ENCODE assay signal across 1 cellular context in genomic region chr19:43651758-43652545, GRCh38.
TF ChIP-seq lines count a peak whose summit lies in the region.

No MANE protein-coding gene starts in this region.

TF ChIP-seq in HepG2, 621 proteins besides CTCF, POLR2A, EP300 and RAD21 (continued from another document and continues in another):
- TF ChIP-seq ISX (CRISPR knock-in tag; conservative IDR thresholded peaks at IDR 0.05): no peak
- TF ChIP-seq ZNF292 (CRISPR knock-in tag; IDR thresholded peaks at IDR 0.05; ENCODE audit: borderline replicate concordance, low read depth): no peak
- TF ChIP-seq TBP (CRISPR knock-in tag; IDR thresholded peaks at IDR 0.05): no peak
- TF ChIP-seq ZFP91 (CRISPR knock-in tag; IDR thresholded peaks at IDR 0.05; ENCODE audit: borderline replicate concordance): peak; percentile 38; the same call in 1 of the 2 replicates
- TF ChIP-seq ZNF773 (CRISPR knock-in tag; IDR thresholded peaks at IDR 0.05; ENCODE audit: borderline replicate concordance): no peak
- no peak for TF ChIP-seq MIXL1 (CRISPR knock-in tag; IDR thresholded peaks at IDR 0.05)
- no peak for TF ChIP-seq AKAP8 (CRISPR knock-in tag; IDR thresholded peaks at IDR 0.05)
- no peak for TF ChIP-seq SRF (IDR thresholded peaks at IDR 0.05; ENCODE audit: low read depth, low read length)
- no peak for TF ChIP-seq KDM4B (CRISPR knock-in tag; IDR thresholded peaks at IDR 0.05)
- TF ChIP-seq HNF1B (CRISPR knock-in tag; IDR thresholded peaks at IDR 0.05): peak; percentile 74; the same call in 1 of the 2 replicates
- TF ChIP-seq POLR2G (IDR thresholded peaks at IDR 0.05; ENCODE audit: low read depth, low read length): peak; percentile 57
- TF ChIP-seq MEF2D (CRISPR knock-in tag; IDR thresholded peaks at IDR 0.05): no peak
- no peak for TF ChIP-seq CHCHD3 (CRISPR knock-in tag; IDR thresholded peaks at IDR 0.05)
- no peak for TF ChIP-seq GABPA (IDR thresholded peaks at IDR 0.05; ENCODE audit: low read depth, low read length)
- TF ChIP-seq GABPA (CRISPR knock-in tag; IDR thresholded peaks at IDR 0.05; ENCODE audit: low read depth): peak; percentile 43; the same call in 1 of the 2 replicates
- TF ChIP-seq PREB (CRISPR knock-in tag; IDR thresholded peaks at IDR 0.05): no peak
- peak; percentile 97 for TF ChIP-seq ZNF335 (CRISPR knock-in tag; IDR thresholded peaks at IDR 0.05)
- no peak for TF ChIP-seq SMAD9 (CRISPR knock-in tag; IDR thresholded peaks at IDR 0.05)
- TF ChIP-seq CHD4 (IDR thresholded peaks at IDR 0.05; ENCODE audit: borderline replicate concordance, low read length): no peak
- no peak for TF ChIP-seq PHB2 (IDR thresholded peaks at IDR 0.05; ENCODE audit: partially characterized antibody)
- TF ChIP-seq TP53 (CRISPR knock-in tag; conservative IDR thresholded peaks at IDR 0.05): no peak
- TF ChIP-seq ATF2 (CRISPR knock-in tag; IDR thresholded peaks at IDR 0.05): no peak
- TF ChIP-seq ZNF580 (CRISPR knock-in tag; IDR thresholded peaks at IDR 0.05; ENCODE audit: borderline replicate concordance, low read depth): peak; percentile 69; the same call in 1 of the 2 replicates
- no peak for TF ChIP-seq NR0B2 (CRISPR knock-in tag; IDR thresholded peaks at IDR 0.05)
- no peak for TF ChIP-seq ZBTB10 (CRISPR knock-in tag; IDR thresholded peaks at IDR 0.05; ENCODE audit: borderline replicate concordance)
- TF ChIP-seq ZNF652 (CRISPR knock-in tag; IDR thresholded peaks at IDR 0.05; ENCODE audit: borderline replicate concordance, low read depth): no peak
- no peak for TF ChIP-seq CSRNP2 (CRISPR knock-in tag; conservative IDR thresholded peaks at IDR 0.05; ENCODE audit: low read depth)
- no peak for TF ChIP-seq DRAP1 (CRISPR knock-in tag; IDR thresholded peaks at IDR 0.05)
- TF ChIP-seq SATB2 (CRISPR knock-in tag; IDR thresholded peaks at IDR 0.05): no peak
- TF ChIP-seq ZNF496 (CRISPR knock-in tag; IDR thresholded peaks at IDR 0.05; ENCODE audit: insufficient replicate concordance): no peak
- peak; percentile 52 for TF ChIP-seq THAP11 (CRISPR knock-in tag; IDR thresholded peaks at IDR 0.05)
- no peak for TF ChIP-seq FOXK1 (CRISPR knock-in tag; IDR thresholded peaks at IDR 0.05; ENCODE audit: borderline replicate concordance, low read depth)
- no peak for TF ChIP-seq REL (CRISPR knock-in tag; conservative IDR thresholded peaks at IDR 0.05)
- no peak for TF ChIP-seq ZSCAN9 (CRISPR knock-in tag; IDR thresholded peaks at IDR 0.05; ENCODE audit: borderline replicate concordance)
- TF ChIP-seq ZNF572 (CRISPR knock-in tag; IDR thresholded peaks at IDR 0.05): 0 out of 2 replicates have a peak, but pooled peaks have one; percentile 63
- no peak for TF ChIP-seq ZFP1 (CRISPR knock-in tag; IDR thresholded peaks at IDR 0.05)
- TF ChIP-seq KIAA2018 (CRISPR knock-in tag; IDR thresholded peaks at IDR 0.05; ENCODE audit: borderline replicate concordance): no peak
- no peak for TF ChIP-seq CCAR2 (optimal IDR thresholded peaks at IDR 0.05; ENCODE audit: low read depth, low read length)
- TF ChIP-seq ZNF691 (CRISPR knock-in tag; IDR thresholded peaks at IDR 0.05; ENCODE audit: borderline replicate concordance, low read depth): peak; percentile 20; the same call in 1 of the 2 replicates
- peak; percentile 93 for TF ChIP-seq SMC3 (IDR thresholded peaks at IDR 0.05; ENCODE audit: low read length)
- no peak for TF ChIP-seq ZC3H4 (CRISPR knock-in tag; IDR thresholded peaks at IDR 0.05; ENCODE audit: borderline replicate concordance)
- 0 out of 2 replicates have a peak, but pooled peaks have one; percentile 22 for TF ChIP-seq ZNF598 (CRISPR knock-in tag; IDR thresholded peaks at IDR 0.05; ENCODE audit: borderline replicate concordance)
